ENCODE assay signal across 9 cellular contexts in genomic region chr19:14337510-14337909, GRCh38. TPM values are rescaled to one million over a fixed set of nuclear protein-coding genes. Genes with fewer than 3 reads are reported as not detected.
DNase-seq lines count a peak whose midpoint lies in the region; ATAC-seq and TF ChIP-seq lines count a peak whose summit lies in the region.
"Had no signal": no experiment of that assay in that cellular context is flagged by ENCODE, and none has a peak within 500 bp of the region (broad histone marks: within the 10 kb centered on the region; RNA-seq: fewer than 3 reads in every experiment).

No MANE protein-coding gene starts in this region.

- H3K27ac Mint-ChIP-seq in endothelial cell (ENCODE audit: unreplicated experiment), result no peak overlapping the region

- WGBS in right cardiac atrium, result 58% methylated on average over 13 of the region's 13 CpGs
- WGBS in transverse colon (ENCODE audit: low coverage in 1 of 2), 2 donors, result 39 to 90% methylated on average over 2 to 13 of the region's 13 CpGs

- no peaks in the 10 kb centered on the region for H3K27me3 Mint-ChIP-seq in endothelial cell (ENCODE audit: unreplicated experiment)

- no peak overlapping the region for H3K4me3 Mint-ChIP-seq in endothelial cell (ENCODE audit: unreplicated experiment)

- H3K4me1 Mint-ChIP-seq in endothelial cell (ENCODE audit: unreplicated experiment), result no peaks in the 10 kb centered on the region

- H3K27ac ChIP-seq in right cardiac atrium (ENCODE audit: low read length) (no peak overlapping the region), transverse colon (peak overlapping the region in 1 of 4 donors; percentile 41)
- H3K27ac ChIP-seq in effector memory CD4-positive, alpha-beta T cell (ENCODE audit: insufficient read depth, low read length, poor library complexity, severe bottlenecking), result no peak overlapping the region
- H3K27ac ChIP-seq: epithelial cell of prostate had no signal

- H3K4me1 ChIP-seq in right cardiac atrium (ENCODE audit: control insufficient read depth, insufficient read depth, low read length) (no peaks in the 10 kb centered on the region), transverse colon (peaks cover 0 to 7% (median 5%) of the 10 kb centered on the region in 4 donors)
- H3K4me1 ChIP-seq in effector memory CD4-positive, alpha-beta T cell (ENCODE audit: control insufficient read depth, insufficient read depth, low read length, poor library complexity, severe bottlenecking), result peaks cover 8% of the 10 kb centered on the region

- no peak for TF ChIP-seq CTCF in transverse colon (IDR thresholded peaks at IDR 0.05)
- TF ChIP-seq CTCF in endothelial cell (IDR thresholded peaks at IDR 0.05; ENCODE audit: unreplicated experiment), result no peak

- H3K36me3 Mint-ChIP-seq in endothelial cell (ENCODE audit: low read depth, unreplicated experiment), result no peaks in the 10 kb centered on the region

- no peak for TF ChIP-seq EP300 in transverse colon (IDR thresholded peaks at IDR 0.05; ENCODE audit: low read depth)

- intact Hi-C loops in right cardiac atrium (cut with DNase I), result no loop called here
- intact Hi-C loops in cardiac septum (cut with DNase I), result no loop called here
- intact Hi-C loops in transverse colon (cut with DNase I; ENCODE audit: low total_unique reads), result no loop called here
- intact Hi-C loops in Right ventricle myocardium inferior (cut with DNase I), result no loop called here

- no peaks in the 10 kb centered on the region for H3K9me3 ChIP-seq in right cardiac atrium (ENCODE audit: control insufficient read depth, low read length)
- no peaks in the 10 kb centered on the region for H3K9me3 ChIP-seq in effector memory CD4-positive, alpha-beta T cell (ENCODE audit: control insufficient read depth, low read length)
- no peaks in the 10 kb centered on the region for H3K9me3 ChIP-seq in transverse colon

- in situ Hi-C loops in transverse colon (cut with MboI; ENCODE audit: low pct_ligation_motif_present in 1 of 4, low pct_unique_long_range_greater_than_20kb in 1 of 4, low sequenced_read_pairs in 3 of 4), result loop anchor here in 1 of 4 donors (25.0 kb wide), 1 partner anchor 150 kb away; no protein-coding TSS in a partner anchor

- TF ChIP-seq POLR2A in transverse colon (IDR thresholded peaks at IDR 0.05), result no peak

- DNase-seq in right cardiac atrium (peak in 2 of 3 donors; percentile 24 to 47), cardiac septum (ENCODE audit: low spot score) (no peak), SW480 (ENCODE audit: low spot score) (peak; percentile 44), transverse colon (peak; percentile 76), endothelial cell (ENCODE audit: low spot score) (no peak), globus pallidus (ENCODE audit: low spot score) (no peak), Right ventricle myocardium inferior (ENCODE audit: missing footprints) (no peak)
- peak; percentile 21 to 46 (median 32) for DNase-seq in effector memory CD4-positive, alpha-beta T cell

- H3K4me3 ChIP-seq in right cardiac atrium (ENCODE audit: low read length) (no peak overlapping the region), transverse colon (no peak overlapping the region)
- H3K4me3 ChIP-seq in effector memory CD4-positive, alpha-beta T cell (ENCODE audit: insufficient read depth, low read depth, low read length, poor library complexity, severe bottlenecking), result no peak overlapping the region

- H3K27me3 ChIP-seq in right cardiac atrium (ENCODE audit: control insufficient read depth, insufficient read depth) (no peaks in the 10 kb centered on the region), transverse colon (no peaks in the 10 kb centered on the region)
- no peaks in the 10 kb centered on the region for H3K27me3 ChIP-seq in effector memory CD4-positive, alpha-beta T cell (replicated peaks; ENCODE audit: control insufficient read depth, insufficient read depth, low read length, poor library complexity, severe bottlenecking)

- no peaks in the 10 kb centered on the region for H3K9me3 Mint-ChIP-seq in endothelial cell (ENCODE audit: unreplicated experiment)

- no peaks in the 10 kb centered on the region for H3K36me3 ChIP-seq in effector memory CD4-positive, alpha-beta T cell (ENCODE audit: control insufficient read depth, insufficient read depth, low read length)
- no peaks in the 10 kb centered on the region for H3K36me3 ChIP-seq in transverse colon

- ATAC-seq in right cardiac atrium (peak in 1 of 2 donors; percentile 25), Right ventricle myocardium inferior (no peak)

RNA-seq across cellular contexts. Expression of gene ADGRE5, which starts 43.7 kb away (rescaled TPM):
- total RNA-seq in right cardiac atrium (10 to 100 TPM; 27.6 to 41.0 (median 35.1) TPM), cardiac septum (36.4 TPM), transverse colon (100 to 1,000 TPM in 3 of 4 donors, 10 to 100 TPM in 1; 77.4 to 257 (median 136) TPM), endothelial cell (ENCODE audit: unreplicated experiment) (12.8 TPM), Right ventricle myocardium inferior (32.6 TPM)
- polyA plus RNA-seq in right cardiac atrium, result 17.7 TPM

Comparison
In these comparisons a context has a peak if more than half of its experiments do, and no peak if none do; other contexts are left out.
1. DNase-seq: peak in right cardiac atrium (2 of 3), SW480 (single experiment), effector memory CD4-positive, alpha-beta T cell (3 of 3) and transverse colon (single experiment); none in cardiac septum (single experiment), endothelial cell (single experiment), globus pallidus (single experiment) and Right ventricle myocardium inferior (single experiment).